18 cellular contexts compared by ENCODE assay signal in genomic region chr1:168019407-168019806, GRCh38.
DNase-seq lines count a peak whose midpoint lies in the region; ATAC-seq, FAIRE-seq and TF ChIP-seq lines count a peak whose summit lies in the region.
"Had no signal": no experiment of that assay in that cellular context is flagged by ENCODE, and none has a peak within 500 bp of the region (broad histone marks: within the 10 kb centered on the region; RNA-seq: fewer than 3 reads in every experiment).

No MANE protein-coding gene starts in this region.

- TF ChIP-seq RAD21 in SK-N-SH (IDR thresholded peaks at IDR 0.05; ENCODE audit: low read length), result no peak

- no peaks in the 10 kb centered on the region for H3K9me3 Mint-ChIP-seq in WTC11

- H3K9me3 ChIP-seq in SK-N-SH (no peaks in the 10 kb centered on the region), right atrium auricular region (no peaks in the 10 kb centered on the region)
- H3K9me3 ChIP-seq: SJCRH30 had no signal

- no peaks in the 10 kb centered on the region for H3K27me3 Mint-ChIP-seq in WTC11 (ENCODE audit: low read depth)

- H3K9ac ChIP-seq in SK-N-SH, result no peak overlapping the region

- peaks cover 7% of the 10 kb centered on the region for H3F3A ChIP-seq in SK-N-SH (replicated peaks; ENCODE audit: insufficient read depth)

- CTCF ChIA-PET in SK-N-SH (lab: Yijun Ruan, JAX), result no interaction called here
- CTCF ChIA-PET in WTC11 (lab: Charles Lee), result no interaction called here

- 89% methylated on average over 1 of the region's 1 CpG for WGBS in SK-N-SH (ENCODE audit: low lambda C conversion rate)

- TF ChIP-seq CTCF in SK-N-SH (IDR thresholded peaks at IDR 0.05), result no peak
- TF ChIP-seq CTCF in WTC11 (IDR thresholded peaks at IDR 0.05), result no peak
- TF ChIP-seq CTCF in right atrium auricular region (IDR thresholded peaks at IDR 0.05), result no peak

- H3K36me3 Mint-ChIP-seq in WTC11, result peaks cover 15% of the 10 kb centered on the region

- H3K27me3 ChIP-seq in SK-N-SH (ENCODE audit: insufficient read depth), result no peaks in the 10 kb centered on the region
- no peaks in the 10 kb centered on the region for H3K27me3 ChIP-seq in right atrium auricular region
- H3K27me3 ChIP-seq: SJCRH30 had no signal

- H3K4me2 ChIP-seq in SK-N-SH, result no peak overlapping the region

- ATAC-seq in SK-N-SH treated with all-trans-retinoic acid at 6 μM for 48 hours (peak; percentile 50; the same call in 1 of the 3 replicates), WTC11 (peak; percentile 73), HG02973 (IDR thresholded peaks at IDR 0.05; ENCODE audit: unreplicated experiment) (no peak)

- DNase-seq in SK-N-SH (no peak), WTC11 (ENCODE audit: low spot score) (peak; percentile 14), iPS-NIHi11 (ENCODE audit: low spot score) (peak; percentile 27), urothelium cell line (ENCODE audit: low spot score) (peak; percentile 2), right atrium auricular region (ENCODE audit: low spot score) (no peak), NCI-H187 treated with DMSO at 0.1 percent for 48 hours (lab: John Stamatoyannopoulos, UW) (no peak)
- DNase-seq: 8988T, DMS153, EL, KG1, NCI-H1092, NCI-H446, NCI-H748 treated with DMSO at 0.1 percent for 48 hours had no signal

- H3K27ac Mint-ChIP-seq in WTC11, result no peak overlapping the region

- H2AFZ ChIP-seq in SK-N-SH (ENCODE audit: low read depth), result no peak overlapping the region

- peaks cover 4% of the 10 kb centered on the region; the same call in 1 of the 2 replicates for H3K79me2 ChIP-seq in SK-N-SH (ENCODE audit: insufficient read depth)

- H3K27ac ChIP-seq in SK-N-SH (ENCODE audit: low read depth in 2 of 2, low read length in 1 of 2) (no peak overlapping the region), right atrium auricular region (no peak overlapping the region)
- H3K27ac ChIP-seq: C4-2B, SJCRH30 had no signal

- H3K9me2 ChIP-seq in SK-N-SH, result no peaks in the 10 kb centered on the region

- TF ChIP-seq EP300 in SK-N-SH (IDR thresholded peaks at IDR 0.05; ENCODE audit: borderline replicate concordance in 1 of 2, low read depth in 1 of 2, low read length in 1 of 2), result no peak

- no peak for FAIRE-seq in urothelium cell line (lab: Jason Lieb, UNC)
- FAIRE-seq: GM12891 had no signal

- H3K4me1 ChIP-seq in SK-N-SH (ENCODE audit: control insufficient read depth in 1 of 2, insufficient read depth in 2 of 2, low read depth in 1 of 2, low read length in 1 of 2) (no peaks in the 10 kb centered on the region; a peak in 2 of 4 replicates), right atrium auricular region (no peaks in the 10 kb centered on the region)
- H3K4me1 ChIP-seq: SJCRH30 had no signal

- H3K36me3 ChIP-seq in SK-N-SH (replicated peaks in 1 of 2; ENCODE audit: control insufficient read depth in 1 of 2, insufficient read depth in 2 of 2, low read length in 1 of 2) (peaks cover 62 to 76% of the 10 kb centered on the region in 2 experiments), right atrium auricular region (peaks cover 33% of the 10 kb centered on the region)

- H3K4me1 Mint-ChIP-seq in WTC11, result no peaks in the 10 kb centered on the region

- H3K4me3 ChIP-seq in SK-N-SH (ENCODE audit: low read depth in 2 of 2, low read length in 1 of 2), result no peak overlapping the region
- no peak overlapping the region for H3K4me3 ChIP-seq in right atrium auricular region
- H3K4me3 ChIP-seq: SJCRH30 had no signal

- H3K4me3 Mint-ChIP-seq in WTC11, result no peak overlapping the region

- POLR2A ChIA-PET in SK-N-SH (lab: Yijun Ruan, JAX), result no interaction called here
- POLR2A ChIA-PET in WTC11 (lab: Charles Lee), result no interaction called here

- no peaks in the 10 kb centered on the region for H4K20me1 ChIP-seq in SK-N-SH (ENCODE audit: insufficient read depth)

TF ChIP-seq in SK-N-SH treated with all-trans-retinoic acid at 6 μM for 48 hours, 23 proteins besides CTCF, POLR2A, EP300 and RAD21 (continues in another document):
- no peak for TF ChIP-seq ZNF8 (CRISPR knock-in tag; IDR thresholded peaks at IDR 0.05)
- TF ChIP-seq ZFP30 (CRISPR knock-in tag; IDR thresholded peaks at IDR 0.05), result no peak
- no peak for TF ChIP-seq TCF4 (CRISPR knock-in tag; IDR thresholded peaks at IDR 0.05; ENCODE audit: borderline replicate concordance)
- TF ChIP-seq OSR1 (CRISPR knock-in tag; IDR thresholded peaks at IDR 0.05), result no peak
- TF ChIP-seq BACH2 (CRISPR knock-in tag; IDR thresholded peaks at IDR 0.05; ENCODE audit: borderline replicate concordance), result no peak
- no peak for TF ChIP-seq ZNF565 (CRISPR knock-in tag; conservative IDR thresholded peaks at IDR 0.05; ENCODE audit: low read depth)
- no peak for TF ChIP-seq ZC3H10 (CRISPR knock-in tag; IDR thresholded peaks at IDR 0.05)
- no peak for TF ChIP-seq CREB5 (CRISPR knock-in tag; IDR thresholded peaks at IDR 0.05; ENCODE audit: low read depth)
- no peak for TF ChIP-seq CSDC2 (CRISPR knock-in tag; IDR thresholded peaks at IDR 0.05)
- TF ChIP-seq GLIS3 (CRISPR knock-in tag; IDR thresholded peaks at IDR 0.05), result no peak
- no peak for TF ChIP-seq ZNF70 (CRISPR knock-in tag; IDR thresholded peaks at IDR 0.05)
- TF ChIP-seq ZFP3 (CRISPR knock-in tag; IDR thresholded peaks at IDR 0.05), result no peak
- no peak for TF ChIP-seq ISL1 (CRISPR knock-in tag; IDR thresholded peaks at IDR 0.05)

TF ChIP-seq in SK-N-SH, 30 proteins besides CTCF, POLR2A, EP300 and RAD21 (continues in another document):
- TF ChIP-seq MAX (IDR thresholded peaks at IDR 0.05; ENCODE audit: low read depth) (no peak), RCOR1 (IDR thresholded peaks at IDR 0.05; ENCODE audit: low read length) (no peak), GATA2 (CRISPR knock-in tag; IDR thresholded peaks at IDR 0.05) (no peak), IRF3 (IDR thresholded peaks at IDR 0.05; ENCODE audit: low read depth, low read length) (no peak), POLR2AphosphoS5 (IDR thresholded peaks at IDR 0.05; ENCODE audit: low read depth, low read length) (no peak), USF1 (IDR thresholded peaks at IDR 0.05; ENCODE audit: borderline replicate concordance, low read depth) (no peak), ELF1 (IDR thresholded peaks at IDR 0.05) (no peak), FOXJ3 (CRISPR knock-in tag; IDR thresholded peaks at IDR 0.05) (no peak), TEAD4 (IDR thresholded peaks at IDR 0.05; ENCODE audit: borderline replicate concordance, insufficient read depth) (no peak)

TF ChIP-seq in WTC11, 78 proteins besides CTCF, POLR2A, EP300 and RAD21 (continues in another document):
- TF ChIP-seq USF2 (CRISPR knock-in tag; IDR thresholded peaks at IDR 0.05) (no peak), ESRRA (CRISPR knock-in tag; IDR thresholded peaks at IDR 0.05; ENCODE audit: borderline replicate concordance) (no peak), ATF3 (CRISPR knock-in tag; conservative IDR thresholded peaks at IDR 0.05) (no peak), RELA (CRISPR knock-in tag; IDR thresholded peaks at IDR 0.05; ENCODE audit: borderline replicate concordance) (no peak), GABPB1 (CRISPR knock-in tag; IDR thresholded peaks at IDR 0.05) (no peak), PREB (CRISPR knock-in tag; IDR thresholded peaks at IDR 0.05; ENCODE audit: borderline replicate concordance) (no peak), ERG (CRISPR knock-in tag; IDR thresholded peaks at IDR 0.05) (no peak), STAT6 (CRISPR knock-in tag; conservative IDR thresholded peaks at IDR 0.05; ENCODE audit: low read depth) (no peak)

Comparison
In these comparisons a context has a peak if more than half of its experiments do, and no peak if none do; other contexts are left out.
1. DNase-seq: peak in WTC11 (single experiment), iPS-NIHi11 (single experiment) and urothelium cell line (single experiment); none in SK-N-SH (single experiment), right atrium auricular region (single experiment) and NCI-H187 treated with DMSO at 0.1 percent for 48 hours (single experiment).